ENCODE assay signal across 17 cellular contexts in the genomic region with DNA sequence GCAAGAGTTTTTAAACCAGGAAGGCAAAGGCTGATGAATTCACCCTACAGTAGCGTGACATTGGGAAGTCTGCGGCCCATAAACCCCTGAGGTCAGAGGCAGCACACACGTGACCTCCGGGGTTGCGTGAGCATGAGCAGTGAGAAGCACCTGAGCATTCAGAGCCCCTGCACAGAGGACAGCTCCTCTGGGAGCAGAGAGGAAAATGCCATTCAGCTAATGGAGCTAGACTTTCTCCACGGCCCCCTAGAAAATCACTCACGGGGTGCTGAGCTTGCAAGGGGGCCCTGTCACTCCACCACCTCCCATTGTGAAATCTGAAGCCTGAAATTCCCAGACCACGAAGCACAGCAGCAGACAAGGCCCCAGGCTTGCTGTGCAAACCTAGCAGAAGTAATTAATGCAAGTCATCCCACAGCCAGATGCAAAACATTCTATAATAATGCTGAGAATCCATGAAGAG.
DNase-seq lines count a peak whose midpoint lies in the region; ATAC-seq and TF ChIP-seq lines count a peak whose summit lies in the region.
"Had no signal": no experiment of that assay in that cellular context is flagged by ENCODE, and none has a peak within 500 bp of the region (broad histone marks: within the 10 kb centered on the region; RNA-seq: fewer than 3 reads in every experiment).

No MANE protein-coding gene starts in this region.

- no peaks in the 10 kb centered on the region for H4K20me1 ChIP-seq in MM.1S (ENCODE audit: insufficient read depth, low read length)

- no peak overlapping the region for H3K27ac ChIP-seq in MM.1S (ENCODE audit: low read length)
- H3K27ac ChIP-seq: uterus had no signal

- H3K36me3 ChIP-seq in MM.1S (replicated peaks; ENCODE audit: insufficient read depth, low read length): no peaks in the 10 kb centered on the region
- H3K36me3 ChIP-seq: uterus had no signal

- no peak overlapping the region; the same call in 1 of the 2 replicates for H3K9ac ChIP-seq in MM.1S (ENCODE audit: low read length)

- peak overlapping the region in 3 of 5 experiments; percentile 26 to 53 (median 41) for H3K4me3 Mint-ChIP-seq in brain
- H3K4me3 Mint-ChIP-seq in nephron progenitor cell: peak overlapping the region; percentile 56
- H3K4me3 Mint-ChIP-seq: activated CD4-positive, alpha-beta memory T cell treated with anti-CD3 and anti-CD28 coated beads, Interleukin-2, amount 10 ng/mL, durations not matched to agents 7 days and 5 days; memory B cell; stimulated activated effector memory CD8-positive, alpha-beta T cell treated with anti-CD3 and anti-CD28 coated beads, Interleukin-12 subunit alpha, Interleukin-12 subunit beta, amount 100 ng/mL, for 72 hours had no signal

- no peaks in the 10 kb centered on the region; the same call in 1 of the 2 replicates for H3K27me3 ChIP-seq in MM.1S (replicated peaks; ENCODE audit: insufficient read depth, low read length)
- H3K27me3 ChIP-seq: uterus had no signal

- no peak overlapping the region for H3K4me3 ChIP-seq in AG10803 (ENCODE audit: low read length)
- H3K4me3 ChIP-seq in MM.1S (ENCODE audit: low read length): peak overlapping the region; percentile 20; the same call in 1 of the 2 replicates
- H3K4me3 ChIP-seq: uterus had no signal

- peaks cover 0 to 3% (median 2%) of the 10 kb centered on the region in 5 experiments for H3K9me3 Mint-ChIP-seq in brain
- no peaks in the 10 kb centered on the region for H3K9me3 Mint-ChIP-seq in nephron progenitor cell
- H3K9me3 Mint-ChIP-seq: activated CD4-positive, alpha-beta memory T cell treated with anti-CD3 and anti-CD28 coated beads, Interleukin-2, amount 10 ng/mL, durations not matched to agents 7 days and 5 days; memory B cell; stimulated activated effector memory CD8-positive, alpha-beta T cell treated with anti-CD3 and anti-CD28 coated beads, Interleukin-12 subunit alpha, Interleukin-12 subunit beta, amount 100 ng/mL, for 72 hours had no signal

- no peak overlapping the region for H2AFZ ChIP-seq in MM.1S (ENCODE audit: low read length)

- no peak overlapping the region for H3K4me2 ChIP-seq in MM.1S (ENCODE audit: low read depth, low read length)

- no peaks in the 10 kb centered on the region for H3K27me3 Mint-ChIP-seq in brain
- peaks cover 9% of the 10 kb centered on the region for H3K27me3 Mint-ChIP-seq in nephron progenitor cell (ENCODE audit: low read depth, poor library complexity)
- H3K27me3 Mint-ChIP-seq: activated CD4-positive, alpha-beta memory T cell treated with anti-CD3 and anti-CD28 coated beads, Interleukin-2, amount 10 ng/mL, durations not matched to agents 7 days and 5 days; memory B cell had no signal

- TF ChIP-seq CTCF in AG10803 (conservative IDR thresholded peaks at IDR 0.05; ENCODE audit: low read length) (no peak), MM.1S (IDR thresholded peaks at IDR 0.05; ENCODE audit: low read length) (no peak), brain (conservative IDR thresholded peaks at IDR 0.05) (no peak), nephron progenitor cell (IDR thresholded peaks at IDR 0.05) (no peak)

- no peak for ATAC-seq in activated CD4-positive, CD25-positive, alpha-beta regulatory T cell treated with anti-CD3 and anti-CD28 coated beads, Interleukin-2, amount 50 U/mL, for 24 hours
- ATAC-seq: SK-N-SH treated with all-trans-retinoic acid at 6 μM for 48 hours; stimulated activated effector memory CD8-positive, alpha-beta T cell treated with anti-CD3 and anti-CD28 coated beads, Interleukin-12 subunit alpha, Interleukin-12 subunit beta, amount 100 ng/mL, for 72 hours had no signal

- no peaks in the 10 kb centered on the region for H3K36me3 Mint-ChIP-seq in brain
- H3K36me3 Mint-ChIP-seq in nephron progenitor cell (ENCODE audit: low read depth): no peaks in the 10 kb centered on the region
- H3K36me3 Mint-ChIP-seq: memory B cell; stimulated activated effector memory CD8-positive, alpha-beta T cell treated with anti-CD3 and anti-CD28 coated beads, Interleukin-12 subunit alpha, Interleukin-12 subunit beta, amount 100 ng/mL, for 72 hours had no signal

- no peaks in the 10 kb centered on the region for H3K9me3 ChIP-seq in MM.1S (replicated peaks; ENCODE audit: insufficient read depth, low read length)
- H3K9me3 ChIP-seq: uterus had no signal

- H3K79me2 ChIP-seq in MM.1S (ENCODE audit: low read length): no peaks in the 10 kb centered on the region

- DNase-seq in AG10803 (ENCODE audit: low read depth) (peak; percentile 49), MM.1S (no peak), nephron progenitor cell (peak; percentile 29)
- no peak for DNase-seq in activated T-cell treated with anti-CD3 and anti-CD28 coated beads, Interleukin-2, amount 50 U/mL, for 48 hours
- DNase-seq in activated naive CD4-positive, alpha-beta T cell treated with anti-CD3 and anti-CD28 coated beads, Interleukin-2, amount 50 U/mL, for 16 hours: no peak
- no peak for DNase-seq in activated CD4-positive, CD25-positive, alpha-beta regulatory T cell (lab: John Stamatoyannopoulos, UW)
- DNase-seq: activated CD4-positive, alpha-beta memory T cell treated with anti-CD3 and anti-CD28 coated beads, Interleukin-2, amount 10 ng/mL, durations not matched to agents 7 days and 5 days; KG1; NCI-H1436 treated with DMSO at 0.1 percent for 48 hours; NCI-H345; nucleus accumbens; uterus had no signal

- H3K9me2 ChIP-seq in MM.1S (replicated peaks; ENCODE audit: insufficient read depth, low read length): no peaks in the 10 kb centered on the region

- H3K4me1 ChIP-seq in MM.1S (ENCODE audit: low read length): no peaks in the 10 kb centered on the region
- H3K4me1 ChIP-seq: uterus had no signal

- H3K27ac Mint-ChIP-seq in brain (peak overlapping the region; percentile 56 to 81 (median 69)), nephron progenitor cell (peak overlapping the region; percentile 8)
- H3K27ac Mint-ChIP-seq: activated CD4-positive, alpha-beta memory T cell treated with anti-CD3 and anti-CD28 coated beads, Interleukin-2, amount 10 ng/mL, durations not matched to agents 7 days and 5 days; memory B cell; stimulated activated effector memory CD8-positive, alpha-beta T cell treated with anti-CD3 and anti-CD28 coated beads, Interleukin-12 subunit alpha, Interleukin-12 subunit beta, amount 100 ng/mL, for 72 hours had no signal

- peaks cover 82% of the 10 kb centered on the region for H3K4me1 Mint-ChIP-seq in brain
- H3K4me1 Mint-ChIP-seq in nephron progenitor cell: peaks cover 47% of the 10 kb centered on the region
- H3K4me1 Mint-ChIP-seq: activated CD4-positive, alpha-beta memory T cell treated with anti-CD3 and anti-CD28 coated beads, Interleukin-2, amount 10 ng/mL, durations not matched to agents 7 days and 5 days had no signal

- no peaks in the 10 kb centered on the region for H3F3A ChIP-seq in MM.1S (ENCODE audit: insufficient read depth, low read length)

Comparison
In these comparisons a context has a peak if more than half of its experiments do, and no peak if none do; other contexts are left out.
1. DNase-seq: peak in AG10803 (single experiment) and nephron progenitor cell (single experiment); none in MM.1S (single experiment), activated T-cell treated with anti-CD3 and anti-CD28 coated beads, Interleukin-2, amount 50 U/mL, for 48 hours (0 of 2), activated naive CD4-positive, alpha-beta T cell treated with anti-CD3 and anti-CD28 coated beads, Interleukin-2, amount 50 U/mL, for 16 hours (single experiment) and activated CD4-positive, CD25-positive, alpha-beta regulatory T cell (0 of 4).